ENCODE assay signal across 25 cellular contexts in the genomic region with DNA sequence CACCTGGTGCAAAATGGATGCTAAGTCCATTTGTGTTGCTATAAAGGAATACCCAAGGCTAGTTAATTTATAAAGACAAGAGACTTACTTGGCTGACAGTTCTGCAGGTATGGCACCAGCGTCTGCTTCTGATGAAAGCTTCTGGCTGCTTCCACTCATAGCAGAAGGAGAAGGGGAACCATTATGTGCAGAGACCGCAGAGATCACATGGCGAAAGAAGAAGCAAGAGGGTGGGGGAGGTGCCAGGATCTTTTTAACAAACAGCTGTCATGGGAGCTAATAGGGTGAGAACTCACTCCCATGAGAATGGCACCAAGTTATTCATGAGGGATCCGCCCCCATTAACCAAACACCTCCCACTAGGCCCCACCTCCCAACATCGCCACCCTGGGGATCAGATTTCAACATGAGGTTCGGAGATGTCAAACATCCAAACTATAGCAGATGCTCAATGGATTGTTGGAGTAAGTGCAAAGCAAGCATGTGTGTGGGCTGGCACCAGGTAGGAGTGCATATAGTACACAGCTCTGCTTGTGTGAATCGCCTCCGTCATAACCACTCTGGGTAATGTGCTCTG.
DNase-seq lines count a peak whose midpoint lies in the region; ATAC-seq, FAIRE-seq and TF ChIP-seq lines count a peak whose summit lies in the region.
"Had no signal": no experiment of that assay in that cellular context is flagged by ENCODE, and none has a peak within 500 bp of the region (broad histone marks: within the 10 kb centered on the region; RNA-seq: fewer than 3 reads in every experiment).

No MANE protein-coding gene starts in this region.

- no peaks in the 10 kb centered on the region for H4K20me1 ChIP-seq in H1 (replicated peaks in 1 of 2; ENCODE audit: control insufficient read depth in 1 of 2, insufficient read depth in 2 of 2, low read length in 2 of 2)

- no peaks in the 10 kb centered on the region for H3K79me1 ChIP-seq in H1 (ENCODE audit: low read depth, low read length)

- no peak overlapping the region for H3K14ac ChIP-seq in H1 (ENCODE audit: insufficient read length)

- POLR2A ChIA-PET in H1 (lab: Charles Lee; ENCODE audit: partially characterized antibody), result interaction anchor here (0.7 kb wide), 1 partner anchor 931 kb away, joined by 3 read pairs; no protein-coding TSS in a partner anchor

- no peak overlapping the region for H3K4me3 Mint-ChIP-seq in stimulated activated effector memory CD8-positive, alpha-beta T cell treated with anti-CD3 and anti-CD28 coated beads, Interleukin-12 subunit alpha, Interleukin-12 subunit beta, amount 100 ng/mL, for 72 hours
- H3K4me3 Mint-ChIP-seq: activated CD4-positive, alpha-beta T cell treated with anti-CD3 and anti-CD28 coated beads for 36 hours; CD4-positive, alpha-beta T cell; naive B cell had no signal

- 0 out of 2 replicates have a peak overlapping the region, but pooled peaks have one; percentile 27 for H2AFZ ChIP-seq in H1 (ENCODE audit: low read length)

- peak overlapping the region in 1 of 2 experiments; percentile 26; a peak in 1 of 4 replicates for H3K4me2 ChIP-seq in H1 (ENCODE audit: insufficient read depth in 1 of 2, low read depth in 2 of 2, low read length in 2 of 2)

- ATAC-seq in GM18867 (IDR thresholded peaks at IDR 0.05; ENCODE audit: unreplicated experiment), result peak; percentile 69
- ATAC-seq in stimulated activated effector memory CD8-positive, alpha-beta T cell treated with anti-CD3 and anti-CD28 coated beads, Interleukin-12 subunit alpha, Interleukin-12 subunit beta, amount 100 ng/mL, for 72 hours, result no peak
- ATAC-seq: activated CD4-positive, alpha-beta T cell treated with anti-CD3 and anti-CD28 coated beads for 36 hours; esophagus mucosa; HCT116; K562; sciatic nerve had no signal

- peak; percentile 25 to 78 for DNase-seq in HL-60 (ENCODE audit: low read depth in 1 of 2, low spot score in 1 of 2)
- DNase-seq in NCI-H524 treated with DMSO at 0.1 percent for 48 hours (lab: John Stamatoyannopoulos, UW), result peak; percentile 82
- no peak for DNase-seq in H1 (ENCODE audit: low read depth in 1 of 2, low spot score in 2 of 2)
- DNase-seq in stimulated activated effector memory CD8-positive, alpha-beta T cell treated with anti-CD3 and anti-CD28 coated beads, Interleukin-12 subunit alpha, Interleukin-12 subunit beta, amount 100 ng/mL, for 72 hours (ENCODE audit: low spot score in 2 of 2), result no peak
- DNase-seq in D721Med (ENCODE audit: insufficient read length, low spot score), result no peak
- no peak for DNase-seq in putamen (ENCODE audit: low spot score)
- DNase-seq in epidermal melanocyte (ENCODE audit: insufficient read length, low spot score), result no peak
- DNase-seq: activated CD4-positive, alpha-beta T cell treated with anti-CD3 and anti-CD28 coated beads for 36 hours; CD4-positive, alpha-beta T cell; DMS79; dorsolateral prefrontal cortex; naive B cell; NCI-H1092 treated with DMSO at 0.1 percent for 48 hours; NCI-H226; Peyer's patch; upper lobe of left lung had no signal

- no peak overlapping the region for H2BK120ac ChIP-seq in H1 (replicated peaks; ENCODE audit: low read depth, low read length)

- H4K5ac ChIP-seq in H1 (ENCODE audit: insufficient read length, low read depth, low read length), result no peak overlapping the region

- H3K9ac ChIP-seq in H1 (replicated peaks in 1 of 4; ENCODE audit: extremely low read depth in 1 of 4, low read depth in 3 of 4, low read length in 3 of 4), result no peak overlapping the region

- H3K4me1 Mint-ChIP-seq in stimulated activated effector memory CD8-positive, alpha-beta T cell treated with anti-CD3 and anti-CD28 coated beads, Interleukin-12 subunit alpha, Interleukin-12 subunit beta, amount 100 ng/mL, for 72 hours, result no peaks in the 10 kb centered on the region
- H3K4me1 Mint-ChIP-seq: activated CD4-positive, alpha-beta T cell treated with anti-CD3 and anti-CD28 coated beads for 36 hours; naive B cell had no signal

- H3K9me3 Mint-ChIP-seq in stimulated activated effector memory CD8-positive, alpha-beta T cell treated with anti-CD3 and anti-CD28 coated beads, Interleukin-12 subunit alpha, Interleukin-12 subunit beta, amount 100 ng/mL, for 72 hours, result no peaks in the 10 kb centered on the region
- H3K9me3 Mint-ChIP-seq: activated T-helper 2 cell treated with anti-CD3 and anti-CD28 coated beads, Interferon-gamma antibody, Interleukin-2, Interleukin-4, amounts not matched to agents 10 μg/mL and 5 μg/mL and 100 μg/mL, durations not matched to agents 14 hours and 24 hours and 36 hours; CD4-positive, alpha-beta T cell had no signal

- no peak overlapping the region for H3K27ac ChIP-seq in HL-60 (replicated peaks)
- no peak overlapping the region for H3K27ac ChIP-seq in H1 (ENCODE audit: low read depth, low read length)
- H3K27ac ChIP-seq: dorsolateral prefrontal cortex, Peyer's patch, upper lobe of left lung had no signal

- H3K36me3 Mint-ChIP-seq in stimulated activated effector memory CD8-positive, alpha-beta T cell treated with anti-CD3 and anti-CD28 coated beads, Interleukin-12 subunit alpha, Interleukin-12 subunit beta, amount 100 ng/mL, for 72 hours, result no peaks in the 10 kb centered on the region
- H3K36me3 Mint-ChIP-seq: naive B cell had no signal

- H3K4ac ChIP-seq in H1 (replicated peaks; ENCODE audit: insufficient read length, low read depth, low read length), result no peak overlapping the region

- peak; percentile 62 for FAIRE-seq in H1 (lab: Jason Lieb, UNC)
- no peak for FAIRE-seq in D721Med (lab: Jason Lieb, UNC)
- FAIRE-seq: bronchial epithelial cell, islet of Langerhans, K562 had no signal

- no peak overlapping the region for H2BK5ac ChIP-seq in H1 (ENCODE audit: low read depth, low read length)

- H2BK20ac ChIP-seq in H1 (ENCODE audit: low read length), result no peak overlapping the region

- no peaks in the 10 kb centered on the region for H3K23me2 ChIP-seq in H1 (ENCODE audit: low read depth, low read length)

- no peaks in the 10 kb centered on the region for H3K79me2 ChIP-seq in H1 (ENCODE audit: control insufficient read depth in 1 of 2, insufficient read depth in 2 of 2, low read length in 2 of 2)

- H3K23ac ChIP-seq in H1 (ENCODE audit: insufficient read length), result no peak overlapping the region

- no peak overlapping the region for H3K56ac ChIP-seq in H1 (replicated peaks; ENCODE audit: insufficient read length, low read depth, low read length)

- H2AK5ac ChIP-seq in H1 (ENCODE audit: low read depth, low read length), result no peak overlapping the region

- no peak for TF ChIP-seq RAD21 in H1 (IDR thresholded peaks at IDR 0.05 in 1 of 2, conservative IDR thresholded peaks at IDR 0.05 in 1 of 2; ENCODE audit: low read depth in 2 of 2, low read length in 2 of 2)

- H3K27me3 ChIP-seq in HL-60 (ENCODE audit: insufficient read depth, poor library complexity, severe bottlenecking) (peaks cover 2% of the 10 kb centered on the region), H1 (replicated peaks in 1 of 4; ENCODE audit: control insufficient read depth in 3 of 4, extremely low read depth in 1 of 4, insufficient read depth in 3 of 4, low read length in 3 of 4) (no peaks in the 10 kb centered on the region)
- H3K27me3 ChIP-seq: dorsolateral prefrontal cortex, Peyer's patch, upper lobe of left lung had no signal

- H2BK15ac ChIP-seq in H1 (ENCODE audit: low read length), result no peak overlapping the region; the same call in 1 of the 2 replicates

- H3K27ac Mint-ChIP-seq in stimulated activated effector memory CD8-positive, alpha-beta T cell treated with anti-CD3 and anti-CD28 coated beads, Interleukin-12 subunit alpha, Interleukin-12 subunit beta, amount 100 ng/mL, for 72 hours, result no peak overlapping the region
- H3K27ac Mint-ChIP-seq: activated CD4-positive, alpha-beta T cell treated with anti-CD3 and anti-CD28 coated beads for 36 hours; activated T-helper 2 cell treated with anti-CD3 and anti-CD28 coated beads, Interferon-gamma antibody, Interleukin-2, Interleukin-4, amounts not matched to agents 10 μg/mL and 5 μg/mL and 100 μg/mL, durations not matched to agents 14 hours and 24 hours and 36 hours; CD4-positive, alpha-beta T cell had no signal

- CTCF ChIA-PET in H1 (lab: Charles Lee; ENCODE audit: partially characterized antibody), result interaction anchor here (0.7 to 1.3 kb wide), 3 partner anchors 14 to 142 kb away, joined by 3 to 4 read pairs (median 3); no protein-coding TSS in a partner anchor

- no peaks in the 10 kb centered on the region for H3K9me3 ChIP-seq in H1 (ENCODE audit: insufficient read depth in 2 of 2, low read depth in 1 of 2, low read length in 1 of 2)
- H3K9me3 ChIP-seq: Peyer's patch, upper lobe of left lung had no signal

- no peak for TF ChIP-seq POLR2A in H1 (IDR thresholded peaks at IDR 0.05; ENCODE audit: control extremely low read depth in 1 of 2, low read depth in 2 of 2, low read length in 2 of 2)

- TF ChIP-seq CTCF in HL-60 (IDR thresholded peaks at IDR 0.05; ENCODE audit: insufficient read depth, low read length) (no peak), H1 (IDR thresholded peaks at IDR 0.05; ENCODE audit: control extremely low read depth in 1 of 3, insufficient read depth in 1 of 3, low read depth in 1 of 3, low read length in 3 of 3) (no peak), D721Med (IDR thresholded peaks at IDR 0.05; ENCODE audit: insufficient read depth, missing control alignments) (no peak)

- no peak overlapping the region for H4K8ac ChIP-seq in H1 (ENCODE audit: extremely low read depth, insufficient read depth, low read length)

- WGBS in H1 (ENCODE audit: extremely low coverage in 1 of 2, insufficient coverage in 1 of 2, insufficient read length in 1 of 2, insufficient replicate concordance in 2 of 2, low coverage in 1 of 2, low lambda C conversion rate in 2 of 2, missing lambda C conversion rate in 1 of 2), 2 experiments, result 88% methylated on average over 8 of the region's 8 CpGs; no CpG with 5 or more reads in 1 of the 2 experiments

- H4K91ac ChIP-seq in H1 (replicated peaks; ENCODE audit: insufficient read length, low read length), result no peak overlapping the region

- no peak for TF ChIP-seq EP300 in H1 (IDR thresholded peaks at IDR 0.05; ENCODE audit: borderline replicate concordance in 1 of 2, low read depth in 2 of 2, low read length in 2 of 2)

- H3K18ac ChIP-seq in H1 (ENCODE audit: extremely low read depth, low read length), result no peak overlapping the region

- H3K4me1 ChIP-seq in H1 (replicated peaks in 1 of 4; ENCODE audit: control insufficient read depth in 3 of 4, insufficient read depth in 4 of 4, low read length in 3 of 4), result peaks cover 0 to 12% (median 5%) of the 10 kb centered on the region in 4 experiments; a peak in 4 of 7 replicates
- H3K4me1 ChIP-seq: Peyer's patch, upper lobe of left lung had no signal

- H3K4me3 ChIP-seq in HL-60 (replicated peaks; ENCODE audit: insufficient read depth, low read length) (no peak overlapping the region), H1 (ENCODE audit: extremely low read depth in 1 of 4, insufficient read depth in 2 of 4, low read depth in 3 of 4, low read length in 4 of 4) (peak overlapping the region in 1 of 4 experiments; percentile 11; a peak in 1 of 8 replicates)
- H3K4me3 ChIP-seq: dorsolateral prefrontal cortex, K562, lung, Peyer's patch, upper lobe of left lung had no signal

- H2BK12ac ChIP-seq in H1 (ENCODE audit: low read depth, low read length), result no peak overlapping the region

- H3K36me3 ChIP-seq in H1 (ENCODE audit: control insufficient read depth in 2 of 4, insufficient read depth in 4 of 4, low read length in 3 of 4), result no peaks in the 10 kb centered on the region
- H3K36me3 ChIP-seq: Peyer's patch, upper lobe of left lung had no signal

TF ChIP-seq in H1, 55 proteins besides CTCF, POLR2A, EP300 and RAD21 (continues in another document):
- no peak for TF ChIP-seq PHF8 (conservative IDR thresholded peaks at IDR 0.05; ENCODE audit: low read depth, low read length)

Comparison
In these comparisons a context has a peak if more than half of its experiments do, and no peak if none do; other contexts are left out.
1. DNase-seq: peak in HL-60 (2 of 2) and NCI-H524 treated with DMSO at 0.1 percent for 48 hours (single experiment); none in H1 (0 of 2), stimulated activated effector memory CD8-positive, alpha-beta T cell treated with anti-CD3 and anti-CD28 coated beads, Interleukin-12 subunit alpha, Interleukin-12 subunit beta, amount 100 ng/mL, for 72 hours (0 of 2), D721Med (single experiment), putamen (single experiment) and epidermal melanocyte (single experiment).